30 cellular contexts compared by ENCODE assay signal in genomic region chr12:11130999-11131398, GRCh38. TPM values are rescaled to one million over a fixed set of nuclear protein-coding genes. Genes with fewer than 3 reads are reported as not detected.
"Had no signal": no experiment of that assay in that cellular context is flagged by ENCODE, and none has a peak within 500 bp of the region (broad histone marks: within the 10 kb centered on the region; RNA-seq: fewer than 3 reads in every experiment).

No MANE protein-coding gene starts in this region.

- H3K4me1 ChIP-seq: colonic mucosa, lower lobe of right lung, pancreas, prostate gland, spleen, suprapubic skin, upper lobe of right lung had no signal

- H3K36me3 ChIP-seq: colonic mucosa, gastrocnemius medialis, lower lobe of right lung, pancreas, prostate gland, suprapubic skin, tibial artery, upper lobe of right lung had no signal

- DNase-seq: activated CD4-positive, alpha-beta T cell treated with anti-CD3 and anti-CD28 coated beads, Interleukin-2, amount 10 ng/mL, durations not matched to agents 7 days and 5 days; activated CD4-positive, CD25-positive, alpha-beta regulatory T cell treated with anti-CD3 and anti-CD28 coated beads, Interleukin-2, amount 50 U/mL, for 72 hours; activated CD8-positive, alpha-beta T cell treated with anti-CD3 and anti-CD28 coated beads for 36 hours; activated naive CD8-positive, alpha-beta T cell treated with anti-CD3 and anti-CD28 coated beads, Interleukin-2, amount 50 U/mL, for 24 hours; activated T-cell treated with anti-CD3 and anti-CD28 coated beads, Interleukin-2, amount 50 U/mL, for 4 hours; amygdala; colonic mucosa; effector CD8-positive, alpha-beta T cell; gastrocnemius medialis; hypothalamus; immature natural killer cell; lower lobe of right lung; mesenchymal stem cell; naive B cell; nucleus accumbens; pancreas; spleen; stimulated activated naive CD4-positive, alpha-beta T cell; T-helper 2 cell; tibial artery; upper lobe of right lung had no signal

- H3K4me3 ChIP-seq: colonic mucosa, gastrocnemius medialis, lower lobe of right lung, pancreas, prostate gland, spleen, suprapubic skin, tibial artery, upper lobe of right lung had no signal

- H3K9me3 ChIP-seq: colonic mucosa, gastrocnemius medialis, lower lobe of right lung, pancreas, prostate gland, suprapubic skin, tibial artery, upper lobe of right lung had no signal

- ATAC-seq: activated CD8-positive, alpha-beta T cell treated with anti-CD3 and anti-CD28 coated beads for 36 hours; activated naive CD8-positive, alpha-beta T cell treated with anti-CD3 and anti-CD28 coated beads, Interleukin-2, amount 50 U/mL, for 24 hours; activated T-cell treated with anti-CD3 and anti-CD28 coated beads, Interleukin-2, amount 50 U/mL, for 4 hours; activated T-helper 17 cell treated with anti-CD3 and anti-CD28 coated beads, Interleukin-2, amount 50 U/mL, for 72 hours; gastrocnemius medialis; lower lobe of right lung; pancreas; upper lobe of right lung had no signal

- H3K27ac ChIP-seq: colonic mucosa, gastrocnemius medialis, lower lobe of right lung, pancreas, prostate gland, spleen, suprapubic skin, tibial artery, upper lobe of right lung had no signal

- H3K27me3 ChIP-seq: colonic mucosa, gastrocnemius medialis, pancreas, spleen, suprapubic skin, tibial artery, upper lobe of right lung had no signal

- FAIRE-seq: bronchial epithelial cell had no signal

RNA-seq across cellular contexts. Expression of gene TAS2R30, which starts 3.4 kb away (rescaled TPM):
- polyA plus RNA-seq: immature natural killer cell, pancreas had no signal

RNA-seq across cellular contexts. Expression of gene TAS2R43, which starts 38.9 kb away (rescaled TPM):
- total RNA-seq: epithelial cell of proximal tubule, kidney epithelial cell, lower lobe of right lung, mononuclear cell, upper lobe of right lung had no signal
- polyA plus RNA-seq: immature natural killer cell, spleen had no signal

RNA-seq across cellular contexts. Expression of gene TAS2R42, which starts 55.7 kb away (rescaled TPM):
- total RNA-seq: activated CD4-positive, alpha-beta T cell treated with anti-CD3 and anti-CD28 coated beads, Interleukin-2, amount 10 ng/mL, durations not matched to agents 7 days and 5 days; activated CD8-positive, alpha-beta T cell treated with anti-CD3 and anti-CD28 coated beads for 36 hours; activated T-cell treated with anti-CD3 and anti-CD28 coated beads, Interleukin-2, amount 50 U/mL, for 4 hours; activated T-helper 17 cell treated with anti-CD3 and anti-CD28 coated beads, Interleukin-2, amount 50 U/mL, for 72 hours; bronchial epithelial cell; colonic mucosa; dermis microvascular lymphatic vessel endothelial cell; epithelial cell of proximal tubule; gastrocnemius medialis; kidney epithelial cell; lower lobe of right lung; mononuclear cell; pancreas; prostate gland; spleen; suprapubic skin; upper lobe of right lung had no signal
- polyA plus RNA-seq: immature natural killer cell, neural cell, pancreas, spleen had no signal
